Comparison of ENCODE assay signal across 8 cellular contexts in the genomic region with DNA sequence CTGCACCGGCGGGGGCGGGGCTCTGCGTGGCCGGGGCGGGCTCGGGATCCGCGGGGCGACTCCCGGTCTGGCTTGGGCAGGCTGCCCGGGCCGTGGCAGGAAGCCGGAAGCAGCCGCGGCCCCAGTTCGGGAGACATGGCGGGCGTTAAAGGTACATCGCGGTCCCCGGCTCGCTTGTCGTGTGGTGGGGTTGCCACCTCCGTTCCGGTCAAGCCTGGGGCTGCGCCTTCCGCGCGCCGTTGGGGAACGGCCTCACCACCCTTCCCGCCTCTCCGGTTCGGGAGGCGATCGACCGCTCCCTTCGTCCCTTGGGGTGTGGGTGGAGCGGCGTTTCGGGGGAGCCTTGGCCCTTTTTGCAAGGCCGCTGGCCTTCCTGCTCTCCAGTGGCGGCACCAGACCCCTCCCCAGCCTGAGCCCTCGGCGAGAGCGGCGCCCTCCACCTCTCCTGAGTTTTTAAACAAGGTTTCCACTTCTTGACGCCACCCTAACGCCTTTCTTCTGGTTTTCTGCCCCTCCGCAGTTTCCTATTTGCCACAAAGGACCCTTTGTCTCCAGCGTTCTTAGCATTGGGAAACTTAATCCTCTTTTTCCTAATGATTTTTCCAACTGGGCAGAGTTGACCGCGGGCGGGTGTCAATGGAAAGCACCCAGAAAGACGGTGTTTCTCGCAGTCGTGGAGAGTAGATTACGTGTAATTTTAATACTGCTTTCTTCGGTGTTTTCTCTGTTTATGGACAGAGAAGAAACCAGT. TPM values are rescaled to one million over a fixed set of nuclear protein-coding genes. Genes with fewer than 3 reads are reported as not detected.
DNase-seq lines count a peak whose midpoint lies in the region; ATAC-seq, FAIRE-seq and TF ChIP-seq lines count a peak whose summit lies in the region.

A gene with protein sequence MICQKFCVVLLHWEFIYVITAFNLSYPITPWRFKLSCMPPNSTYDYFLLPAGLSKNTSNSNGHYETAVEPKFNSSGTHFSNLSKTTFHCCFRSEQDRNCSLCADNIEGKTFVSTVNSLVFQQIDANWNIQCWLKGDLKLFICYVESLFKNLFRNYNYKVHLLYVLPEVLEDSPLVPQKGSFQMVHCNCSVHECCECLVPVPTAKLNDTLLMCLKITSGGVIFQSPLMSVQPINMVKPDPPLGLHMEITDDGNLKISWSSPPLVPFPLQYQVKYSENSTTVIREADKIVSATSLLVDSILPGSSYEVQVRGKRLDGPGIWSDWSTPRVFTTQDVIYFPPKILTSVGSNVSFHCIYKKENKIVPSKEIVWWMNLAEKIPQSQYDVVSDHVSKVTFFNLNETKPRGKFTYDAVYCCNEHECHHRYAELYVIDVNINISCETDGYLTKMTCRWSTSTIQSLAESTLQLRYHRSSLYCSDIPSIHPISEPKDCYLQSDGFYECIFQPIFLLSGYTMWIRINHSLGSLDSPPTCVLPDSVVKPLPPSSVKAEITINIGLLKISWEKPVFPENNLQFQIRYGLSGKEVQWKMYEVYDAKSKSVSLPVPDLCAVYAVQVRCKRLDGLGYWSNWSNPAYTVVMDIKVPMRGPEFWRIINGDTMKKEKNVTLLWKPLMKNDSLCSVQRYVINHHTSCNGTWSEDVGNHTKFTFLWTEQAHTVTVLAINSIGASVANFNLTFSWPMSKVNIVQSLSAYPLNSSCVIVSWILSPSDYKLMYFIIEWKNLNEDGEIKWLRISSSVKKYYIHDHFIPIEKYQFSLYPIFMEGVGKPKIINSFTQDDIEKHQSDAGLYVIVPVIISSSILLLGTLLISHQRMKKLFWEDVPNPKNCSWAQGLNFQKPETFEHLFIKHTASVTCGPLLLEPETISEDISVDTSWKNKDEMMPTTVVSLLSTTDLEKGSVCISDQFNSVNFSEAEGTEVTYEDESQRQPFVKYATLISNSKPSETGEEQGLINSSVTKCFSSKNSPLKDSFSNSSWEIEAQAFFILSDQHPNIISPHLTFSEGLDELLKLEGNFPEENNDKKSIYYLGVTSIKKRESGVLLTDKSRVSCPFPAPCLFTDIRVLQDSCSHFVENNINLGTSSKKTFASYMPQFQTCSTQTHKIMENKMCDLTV (plus strand): TSS at position 79 of the 751 bp plus-strand sequence. CDS start 144,898 bp downstream, outside the sequence.
TSS of gene LEPROT (plus strand) at position 79 of the 751 bp plus-strand sequence. CDS start at position 136, 57 bp downstream.

- H3K27me3 ChIP-seq in breast epithelium = no peaks in the 10 kb centered on the region
- H3K27me3 ChIP-seq in tibial artery = no peaks in the 10 kb centered on the region

- H3K36me3 Mint-ChIP-seq in activated naive CD4-positive, alpha-beta T cell treated with anti-CD3 and anti-CD28 coated beads for 36 hours (ENCODE audit: low read depth) = peaks cover 11% of the 10 kb centered on the region
- H3K36me3 Mint-ChIP-seq in activated naive CD4-positive, alpha-beta T cell treated with anti-CD3 and anti-CD28 coated beads, Interleukin-2, amount 10 ng/mL, durations not matched to agents 7 days and 5 days = peaks cover 15% of the 10 kb centered on the region

- intact Hi-C loops in activated naive CD4-positive, alpha-beta T cell treated with anti-CD3 and anti-CD28 coated beads for 36 hours (cut with micrococcal nuclease) = loop anchor here (1.0 to 5.0 kb wide), 16 partner anchors 27 to 1898 kb away; partner anchors contain the start of genes AK4, EFCAB7 and ITGB3BP
- intact Hi-C loops in breast epithelium (cut with DNase I; ENCODE audit: low total_unique reads) = no loop called here
- intact Hi-C loops in tibial artery (cut with DNase I; ENCODE audit: low total_unique reads) = loop anchor here (10.0 kb wide), 1 partner anchor 156 kb away; no protein-coding TSS in a partner anchor

- peak; percentile 77 for TF ChIP-seq POLR2A in breast epithelium (IDR thresholded peaks at IDR 0.05)

- peaks cover 20% of the 10 kb centered on the region for H3K4me1 Mint-ChIP-seq in activated naive CD4-positive, alpha-beta T cell treated with anti-CD3 and anti-CD28 coated beads for 36 hours (ENCODE audit: low read depth)
- peaks cover 28% of the 10 kb centered on the region for H3K4me1 Mint-ChIP-seq in activated naive CD4-positive, alpha-beta T cell treated with anti-CD3 and anti-CD28 coated beads, Interleukin-2, amount 10 ng/mL, durations not matched to agents 7 days and 5 days

- H3K4me3 ChIP-seq in breast epithelium (peak within 1 kb of the TSS; percentile 72 to 92 (median 88)), tibial artery (peak within 1 kb of the TSS; percentile 75 to 79)

- no peak for FAIRE-seq in urothelium cell line (lab: Jason Lieb, UNC)

- ATAC-seq in HG02852 (IDR thresholded peaks at IDR 0.05; ENCODE audit: unreplicated experiment) = peak; percentile 53

- CTCF ChIA-PET in activated naive CD4-positive, alpha-beta T cell treated with anti-CD3 and anti-CD28 coated beads for 36 hours (lab: Charles Lee) = interaction anchor here (0.7 to 1.7 kb wide), 2 partner anchors 10 to 38 kb away, joined by 3 to 9 read pairs; no protein-coding TSS in a partner anchor
- CTCF ChIA-PET in activated naive CD4-positive, alpha-beta T cell treated with anti-CD3 and anti-CD28 coated beads, Interleukin-2, amount 10 ng/mL, durations not matched to agents 7 days and 5 days (lab: Charles Lee) = interaction anchor here (1.3 kb wide), 1 partner anchor 37 kb away, joined by 3 read pairs; no protein-coding TSS in a partner anchor

- DNase-seq in activated naive CD4-positive, alpha-beta T cell treated with anti-CD3 and anti-CD28 coated beads for 36 hours = no peak
- DNase-seq in activated naive CD4-positive, alpha-beta T cell treated with anti-CD3 and anti-CD28 coated beads, Interleukin-2, amount 10 ng/mL, durations not matched to agents 7 days and 5 days = no peak
- DNase-seq in NCI-H460 (ENCODE audit: extremely low read depth, low read depth) (peak; percentile 22), breast epithelium (ENCODE audit: low spot score in 2 of 2) (peak in 1 of 2 donors; percentile 26), lung microvascular endothelial cell (ENCODE audit: low read depth in 2 of 2) (no peak), tibial artery (no peak), urothelium cell line (ENCODE audit: low spot score) (no peak)

- no peaks in the 10 kb centered on the region for H3K27me3 Mint-ChIP-seq in activated naive CD4-positive, alpha-beta T cell treated with anti-CD3 and anti-CD28 coated beads for 36 hours (ENCODE audit: low read depth)
- H3K27me3 Mint-ChIP-seq in activated naive CD4-positive, alpha-beta T cell treated with anti-CD3 and anti-CD28 coated beads, Interleukin-2, amount 10 ng/mL, durations not matched to agents 7 days and 5 days = peaks cover 9% of the 10 kb centered on the region

- TF ChIP-seq CTCF in breast epithelium (IDR thresholded peaks at IDR 0.05) (no peak), tibial artery (IDR thresholded peaks at IDR 0.05) (no peak)

- no peaks in the 10 kb centered on the region for H3K36me3 ChIP-seq in breast epithelium
- peaks cover 2 to 7% (median 5%) of the 10 kb centered on the region in 3 donors for H3K36me3 ChIP-seq in tibial artery

- peaks cover 0 to 24% of the 10 kb centered on the region in 2 donors for H3K4me1 ChIP-seq in breast epithelium
- peaks cover 0 to 39% (median 27%) of the 10 kb centered on the region in 4 donors for H3K4me1 ChIP-seq in tibial artery

- H3K4me3 Mint-ChIP-seq in activated naive CD4-positive, alpha-beta T cell treated with anti-CD3 and anti-CD28 coated beads for 36 hours = no peak within 1 kb of the TSS
- no peak within 1 kb of the TSS for H3K4me3 Mint-ChIP-seq in activated naive CD4-positive, alpha-beta T cell treated with anti-CD3 and anti-CD28 coated beads, Interleukin-2, amount 10 ng/mL, durations not matched to agents 7 days and 5 days

- H3K27ac Mint-ChIP-seq in activated naive CD4-positive, alpha-beta T cell treated with anti-CD3 and anti-CD28 coated beads for 36 hours = peak within 1 kb of the TSS; percentile 89
- no peak within 1 kb of the TSS for H3K27ac Mint-ChIP-seq in activated naive CD4-positive, alpha-beta T cell treated with anti-CD3 and anti-CD28 coated beads, Interleukin-2, amount 10 ng/mL, durations not matched to agents 7 days and 5 days

- H3K27ac ChIP-seq in breast epithelium (peak within 1 kb of the TSS; percentile 93 to 99), tibial artery (peak within 1 kb of the TSS; percentile 95 to 96)

- H3K9me3 ChIP-seq in breast epithelium (no peaks in the 10 kb centered on the region), tibial artery (no peaks in the 10 kb centered on the region)

- H3K9me3 Mint-ChIP-seq in activated naive CD4-positive, alpha-beta T cell treated with anti-CD3 and anti-CD28 coated beads for 36 hours = no peaks in the 10 kb centered on the region
- no peaks in the 10 kb centered on the region for H3K9me3 Mint-ChIP-seq in activated naive CD4-positive, alpha-beta T cell treated with anti-CD3 and anti-CD28 coated beads, Interleukin-2, amount 10 ng/mL, durations not matched to agents 7 days and 5 days

RNA-seq across cellular contexts. Expression of the first gene that starts in this region (rescaled TPM):
- total RNA-seq in activated naive CD4-positive, alpha-beta T cell treated with anti-CD3 and anti-CD28 coated beads for 36 hours = 1 to 10 TPM; 2.0 to 2.5 TPM
- total RNA-seq in NCI-H460 (2014; rRNA removed; shearing (Covaris generic)) = 9.4 and 10.2 TPM in 2 replicates
- polyA plus RNA-seq in NCI-H460 (2014; cell fraction: nucleus; rRNA removed) = 3.0 and 4.3 TPM in 2 replicates
- total RNA-seq in breast epithelium (10 to 100 TPM; 23.3 to 49.5 (median 23.5) TPM), lung microvascular endothelial cell (24.8 and 34.3 TPM in 2 replicates)

RNA-seq across cellular contexts. Expression of gene LEPROT, which starts in this region (rescaled TPM):
- total RNA-seq in activated naive CD4-positive, alpha-beta T cell treated with anti-CD3 and anti-CD28 coated beads for 36 hours = 10 to 100 TPM in 1 of 2 experiments, 1 to 10 TPM in 1; 7.2 to 14.2 TPM
- 40.8 and 53.8 TPM in 2 replicates for total RNA-seq in NCI-H460 (2014; rRNA removed; shearing (Covaris generic))
- polyA plus RNA-seq in NCI-H460 (2014; cell fraction: nucleus; rRNA removed) = 41.4 and 52.2 TPM in 2 replicates
- total RNA-seq in breast epithelium = 100 to 1,000 TPM in 1 of 3 donors, 10 to 100 TPM in 2; 71.1 to 103 (median 75.5) TPM
- total RNA-seq in lung microvascular endothelial cell = 44.7 and 57.3 TPM in 2 replicates
